ENCODE assay signal across 12 cellular contexts in genomic region chr6:144131248-144131709, GRCh38. TPM values are rescaled to one million over a fixed set of nuclear protein-coding genes. Genes with fewer than 3 reads are reported as not detected.
DNase-seq lines count a peak whose midpoint lies in the region; ATAC-seq and TF ChIP-seq lines count a peak whose summit lies in the region.
"Had no signal": no experiment of that assay in that cellular context is flagged by ENCODE, and none has a peak within 500 bp of the region (broad histone marks: within the 10 kb centered on the region; RNA-seq: fewer than 3 reads in every experiment).

No MANE protein-coding gene starts in this region.

- H3K9ac ChIP-seq in HCT116 (ENCODE audit: low read length): no peak overlapping the region

- no peaks in the 10 kb centered on the region for H3K9me2 ChIP-seq in HCT116 (ENCODE audit: insufficient read depth)

- TF ChIP-seq CTCF in HCT116 (IDR thresholded peaks at IDR 0.05 in 2 of 3, conservative IDR thresholded peaks at IDR 0.05 in 1 of 3; ENCODE audit: borderline replicate concordance in 1 of 3, insufficient read depth in 1 of 3, low read depth in 2 of 3, low read length in 2 of 3): no peak
- TF ChIP-seq CTCF in RWPE1 (conservative IDR thresholded peaks at IDR 0.05; ENCODE audit: low read depth): no peak
- no peak for TF ChIP-seq CTCF in fibroblast of villous mesenchyme (IDR thresholded peaks at IDR 0.05; ENCODE audit: insufficient read depth, low read depth, low read length)
- no peak for TF ChIP-seq CTCF in GM10248 (IDR thresholded peaks at IDR 0.05; ENCODE audit: control extremely low read depth, extremely low read depth, low read depth, missing control alignments)

- H3K79me2 ChIP-seq in HCT116 (ENCODE audit: insufficient read depth, low read length): no peaks in the 10 kb centered on the region

- no peak overlapping the region for H3K27ac ChIP-seq in HCT116 (ENCODE audit: low read depth, low read length)
- peak overlapping the region; percentile 69 for H3K27ac ChIP-seq in RWPE1
- H3K27ac ChIP-seq: left ventricle myocardium inferior had no signal

- no TSS peak for BruUV-seq in HCT116 (replicated peaks; lab: Mats Ljungman, UMichigan)

- CTCF ChIA-PET in HCT116 (lab: Charles Lee) (no interaction called here), RWPE1 (lab: Yijun Ruan, JAX) (no interaction called here), GM10248 (lab: Yijun Ruan, JAX) (interaction anchor here (0.7 to 1.3 kb wide), 3 partner anchors 11 to 87 kb away, joined by 3 to 4 read pairs (median 3); no protein-coding TSS in a partner anchor)

- DNase-seq in COLO829 (ENCODE audit: low spot score) (peak; percentile 4), HCT116 (ENCODE audit: low read depth, low spot score) (peak; percentile 47), RWPE1 (ENCODE audit: low spot score) (peak; percentile 81), fibroblast of villous mesenchyme (ENCODE audit: low read depth) (peak; percentile 21), GM10248 (ENCODE audit: extremely low spot score) (no peak)
- no peak for DNase-seq in effector CD8-positive, alpha-beta T cell (lab: John Stamatoyannopoulos, UW)
- DNase-seq: effector memory CD4-positive, alpha-beta T cell; left ventricle myocardium inferior; NCI-H1694; SIG-M5 had no signal

- peak overlapping the region; percentile 89 for H2AFZ ChIP-seq in HCT116 (ENCODE audit: low read depth, low read length, poor library complexity, severe bottlenecking)

- POLR2A ChIA-PET in HCT116 (lab: Charles Lee) (no interaction called here), RWPE1 (lab: Yijun Ruan, JAX; ENCODE audit: low non-redundant PET) (no interaction called here), GM10248 (lab: Yijun Ruan, JAX) (no interaction called here)

- intact Hi-C loops in HCT116 (cut with micrococcal nuclease): no loop called here

- TF ChIP-seq RAD21 in HCT116 (IDR thresholded peaks at IDR 0.05; ENCODE audit: low read depth): no peak

- H4K20me1 ChIP-seq in HCT116 (ENCODE audit: insufficient read depth): no peaks in the 10 kb centered on the region

- H3K4me3 ChIP-seq in HCT116 (replicated peaks in 1 of 2; ENCODE audit: low read depth in 1 of 2, low read length in 2 of 2) (no peak overlapping the region; a peak in 1 of 4 replicates), fibroblast of villous mesenchyme (ENCODE audit: low read depth, low read length) (no peak overlapping the region)
- H3K4me3 ChIP-seq: left ventricle myocardium inferior had no signal

- peaks cover 0 to 13% of the 10 kb centered on the region in 2 experiments; a peak in 2 of 4 replicates for H3K4me1 ChIP-seq in HCT116 (ENCODE audit: control insufficient read depth in 1 of 2, insufficient read depth in 2 of 2, low read length in 2 of 2)
- H3K4me1 ChIP-seq: left ventricle myocardium inferior had no signal

- no peaks in the 10 kb centered on the region for H3K27me3 ChIP-seq in HCT116 (ENCODE audit: insufficient read depth, low read length)

- H3K9me3 ChIP-seq in HCT116 (ENCODE audit: control insufficient read depth in 1 of 2, insufficient read depth in 1 of 2, low read depth in 1 of 2, low read length in 2 of 2): no peaks in the 10 kb centered on the region
- H3K9me3 ChIP-seq: left ventricle myocardium inferior had no signal

- H3K4me2 ChIP-seq in HCT116 (ENCODE audit: low read length): peak overlapping the region; percentile 56

- no peak for TF ChIP-seq POLR2A in HCT116 (IDR thresholded peaks at IDR 0.05; ENCODE audit: borderline replicate concordance, extremely low read depth, insufficient read depth, insufficient read length)

- ATAC-seq in HCT116 (peak; percentile 71; the same call in 1 of the 2 replicates), GM21515 (IDR thresholded peaks at IDR 0.05; ENCODE audit: unreplicated experiment) (no peak), GM21360 (IDR thresholded peaks at IDR 0.05; ENCODE audit: unreplicated experiment) (no peak)

- no peaks in the 10 kb centered on the region for H3K36me3 ChIP-seq in HCT116 (ENCODE audit: control insufficient read depth in 1 of 2, insufficient read depth in 2 of 2, low read length in 2 of 2)
- H3K36me3 ChIP-seq: left ventricle myocardium inferior had no signal

- RAD21 ChIA-PET in HCT116 (lab: Charles Lee; ENCODE audit: low non-redundant PET in 1 of 2, low total read pairs in 2 of 2, uncharacterized antibody in 2 of 2, unreplicated experiment in 2 of 2): no interaction called here

TF ChIP-seq in HCT116, 20 proteins besides CTCF, POLR2A, EP300 and RAD21:
- TF ChIP-seq EZH2 (IDR thresholded peaks at IDR 0.05) (no peak), SRF (IDR thresholded peaks at IDR 0.05; ENCODE audit: low read depth) (peak; percentile 70; the same call in 1 of the 2 replicates), JUND (IDR thresholded peaks at IDR 0.05) (peak; percentile 87), FOSL1 (IDR thresholded peaks at IDR 0.05; ENCODE audit: low read depth) (peak; percentile 97), CEBPB (IDR thresholded peaks at IDR 0.05; ENCODE audit: low read depth) (peak; percentile 65; the same call in 1 of the 2 replicates), SP1 (IDR thresholded peaks at IDR 0.05; ENCODE audit: low read depth) (peak; percentile 77), CBX3 (IDR thresholded peaks at IDR 0.05; ENCODE audit: low read depth) (no peak)

RNA-seq across cellular contexts. Expression of gene STX11, which starts 19.0 kb away (rescaled TPM):
- total RNA-seq in HCT116 (2021; ENCODE audit: unreplicated experiment) (0.69 TPM), fibroblast of villous mesenchyme (0.97 and 2.2 TPM in 2 replicates)
- polyA plus RNA-seq in HCT116 (2012): 0.57 and 0.65 TPM in 2 replicates

RNA-seq across cellular contexts. Expression of gene SF3B5, which starts 35.9 kb away (rescaled TPM):
- total RNA-seq in HCT116 (2021; ENCODE audit: unreplicated experiment): 173 TPM
- polyA plus RNA-seq in HCT116 (2012): 224 and 267 TPM in 2 replicates
- 78.6 and 92.8 TPM in 2 replicates for total RNA-seq in fibroblast of villous mesenchyme

Comparison
In these comparisons a context has a peak if more than half of its experiments do, and no peak if none do; other contexts are left out.
1. DNase-seq: peak in COLO829 (single experiment), HCT116 (single experiment), RWPE1 (single experiment) and fibroblast of villous mesenchyme (single experiment); none in GM10248 (single experiment) and effector CD8-positive, alpha-beta T cell (single experiment).